ENCODE assay signal across 1 cellular context in genomic region chr6:137415834-137416190, GRCh38.
TF ChIP-seq lines count a peak whose summit lies in the region.

No MANE protein-coding gene starts in this region.

TF ChIP-seq in SK-N-SH treated with all-trans-retinoic acid at 6 μM for 48 hours, 23 proteins besides CTCF, POLR2A, EP300 and RAD21 (continued from another document):
- TF ChIP-seq PATZ1 (CRISPR knock-in tag; IDR thresholded peaks at IDR 0.05; ENCODE audit: borderline replicate concordance): no peak
- TF ChIP-seq ZNF8 (CRISPR knock-in tag; IDR thresholded peaks at IDR 0.05): no peak
- TF ChIP-seq, protein P1, sequence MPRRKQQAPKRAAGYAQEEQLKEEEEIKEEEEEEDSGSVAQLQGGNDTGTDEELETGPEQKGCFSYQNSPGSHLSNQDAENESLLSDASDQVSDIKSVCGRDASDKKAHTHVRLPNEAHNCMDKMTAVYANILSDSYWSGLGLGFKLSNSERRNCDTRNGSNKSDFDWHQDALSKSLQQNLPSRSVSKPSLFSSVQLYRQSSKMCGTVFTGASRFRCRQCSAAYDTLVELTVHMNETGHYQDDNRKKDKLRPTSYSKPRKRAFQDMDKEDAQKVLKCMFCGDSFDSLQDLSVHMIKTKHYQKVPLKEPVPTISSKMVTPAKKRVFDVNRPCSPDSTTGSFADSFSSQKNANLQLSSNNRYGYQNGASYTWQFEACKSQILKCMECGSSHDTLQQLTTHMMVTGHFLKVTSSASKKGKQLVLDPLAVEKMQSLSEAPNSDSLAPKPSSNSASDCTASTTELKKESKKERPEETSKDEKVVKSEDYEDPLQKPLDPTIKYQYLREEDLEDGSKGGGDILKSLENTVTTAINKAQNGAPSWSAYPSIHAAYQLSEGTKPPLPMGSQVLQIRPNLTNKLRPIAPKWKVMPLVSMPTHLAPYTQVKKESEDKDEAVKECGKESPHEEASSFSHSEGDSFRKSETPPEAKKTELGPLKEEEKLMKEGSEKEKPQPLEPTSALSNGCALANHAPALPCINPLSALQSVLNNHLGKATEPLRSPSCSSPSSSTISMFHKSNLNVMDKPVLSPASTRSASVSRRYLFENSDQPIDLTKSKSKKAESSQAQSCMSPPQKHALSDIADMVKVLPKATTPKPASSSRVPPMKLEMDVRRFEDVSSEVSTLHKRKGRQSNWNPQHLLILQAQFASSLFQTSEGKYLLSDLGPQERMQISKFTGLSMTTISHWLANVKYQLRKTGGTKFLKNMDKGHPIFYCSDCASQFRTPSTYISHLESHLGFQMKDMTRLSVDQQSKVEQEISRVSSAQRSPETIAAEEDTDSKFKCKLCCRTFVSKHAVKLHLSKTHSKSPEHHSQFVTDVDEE (CRISPR knock-in tag; IDR thresholded peaks at IDR 0.05): no peak
- no peak for TF ChIP-seq CREB5 (CRISPR knock-in tag; IDR thresholded peaks at IDR 0.05; ENCODE audit: low read depth)
